ENCODE assay signal across 8 cellular contexts in the genomic region with DNA sequence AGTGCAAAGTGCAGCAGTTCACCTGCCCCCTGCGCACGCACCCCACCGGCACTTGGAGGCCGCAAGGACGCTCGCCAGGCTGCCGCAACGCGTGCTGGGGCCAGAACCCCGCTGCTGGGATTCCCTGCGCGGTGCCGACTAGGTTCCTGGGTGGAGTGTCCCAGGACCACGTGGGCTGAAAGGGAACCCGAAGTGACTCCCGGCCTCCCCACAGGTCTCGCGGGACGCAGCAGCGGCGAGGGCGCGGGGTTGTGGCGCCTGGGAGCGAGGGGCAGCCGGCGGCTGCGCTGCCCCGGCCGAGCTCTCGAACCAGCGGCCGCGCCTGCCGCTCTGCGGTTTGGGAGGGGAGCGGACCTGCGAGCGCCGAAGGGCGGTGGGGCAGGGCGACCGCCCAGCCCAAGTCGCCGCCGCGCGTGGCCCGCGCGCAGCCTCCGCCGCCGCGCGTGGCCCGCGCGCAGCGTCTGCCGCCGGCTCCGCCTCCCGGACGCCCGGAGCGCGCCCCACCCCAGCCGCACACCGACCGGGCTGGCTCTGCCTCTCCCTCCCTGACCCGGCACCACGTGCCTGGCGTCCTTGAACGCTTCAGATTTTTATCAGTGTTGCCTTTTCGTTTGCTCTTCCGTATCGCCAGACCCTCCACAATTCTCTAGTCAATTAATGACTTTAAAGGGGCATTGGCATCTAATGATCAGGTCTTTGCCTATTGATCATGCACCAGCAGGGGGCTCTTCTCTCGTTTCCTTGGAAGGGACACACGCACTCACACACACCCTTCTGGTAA. TPM values are rescaled to one million over a fixed set of nuclear protein-coding genes. Genes with fewer than 3 reads are reported as not detected.
DNase-seq lines count a peak whose midpoint lies in the region; ATAC-seq, FAIRE-seq and TF ChIP-seq lines count a peak whose summit lies in the region.

A gene (minus strand): TSS at position 475 of the 781 bp plus-strand sequence. CDS start 2,230 bp downstream, outside the sequence.

- H3K9ac ChIP-seq in mammary epithelial cell (ENCODE audit: insufficient read depth, low read length) (peak within 1 kb of the TSS; percentile 9), kidney (ENCODE audit: low read length in 2 of 2) (peak within 1 kb of the TSS; percentile 29 to 48)

- TF ChIP-seq CTCF in WERI-Rb-1 (IDR thresholded peaks at IDR 0.05; ENCODE audit: low read depth, low read length): peak; percentile 70
- TF ChIP-seq CTCF in mammary epithelial cell (conservative IDR thresholded peaks at IDR 0.05 in 1 of 2, IDR thresholded peaks at IDR 0.05 in 1 of 2; ENCODE audit: extremely low read depth in 1 of 2, insufficient read depth in 1 of 2, low read depth in 1 of 2, low read length in 2 of 2): peak; percentile 29 to 59
- TF ChIP-seq CTCF in kidney (IDR thresholded peaks at IDR 0.05; ENCODE audit: borderline replicate concordance, extremely low read depth, insufficient read depth): peak; percentile 12

- in situ Hi-C loops in mammary epithelial cell (cut with MboI; ENCODE audit: low sequenced_read_pairs in 2 of 2): loop anchor here in 1 of 2 donors (25.0 kb wide), 1 partner anchor 139 kb away; no protein-coding TSS in a partner anchor

- H3K27ac ChIP-seq in WERI-Rb-1: peak within 1 kb of the TSS; percentile 66
- no peak within 1 kb of the TSS for H3K27ac ChIP-seq in mammary epithelial cell (ENCODE audit: insufficient read depth, low read depth, low read length)
- H3K27ac ChIP-seq in kidney (ENCODE audit: low read depth in 2 of 2, low read length in 2 of 2): peak within 1 kb of the TSS; percentile 58 to 59

- H3K4me2 ChIP-seq in mammary epithelial cell (ENCODE audit: insufficient read depth, low read depth, low read length): peak within 1 kb of the TSS; percentile 99

- intact Hi-C loops in Right ventricle myocardium inferior (cut with DNase I) (no loop called here), cardiac septum (cut with DNase I) (loop anchor here (10.0 kb wide), 1 partner anchor 146 kb away; no protein-coding TSS in a partner anchor), mammary epithelial cell (cut with micrococcal nuclease) (loop anchor here (1.0 kb wide), 1 partner anchor 89 kb away; no protein-coding TSS in a partner anchor), kidney (cut with DNase I) (no loop called here)

- no peaks in the 10 kb centered on the region for H3K27me3 ChIP-seq in WERI-Rb-1 (ENCODE audit: insufficient read depth, low read depth, severe bottlenecking)
- peaks cover 7% of the 10 kb centered on the region for H3K27me3 ChIP-seq in mammary epithelial cell (ENCODE audit: insufficient read depth, low read length)

- DNase-seq in Right ventricle myocardium inferior (ENCODE audit: missing footprints): peak; percentile 82
- no peak for DNase-seq in cardiac septum (ENCODE audit: low spot score)
- DNase-seq in NCI-H1930 (lab: John Stamatoyannopoulos, UW): peak; percentile 56 to 58
- DNase-seq in WERI-Rb-1: peak; percentile 65
- peak; percentile 26 for DNase-seq in mammary epithelial cell
- peak; percentile 88 for DNase-seq in kidney
- peak; percentile 7 to 41 for DNase-seq in stimulated activated CD4-positive, alpha-beta T cell treated with anti-CD3 and anti-CD28 coated beads, Interleukin-1b, Interleukin-23, amount 100 ng/mL, for 1 hour (ENCODE audit: low read depth in 2 of 2)

- H3K4me3 ChIP-seq in WERI-Rb-1 (ENCODE audit: low read depth, low read length) (peak within 1 kb of the TSS; percentile 69), mammary epithelial cell (replicated peaks in 1 of 3; ENCODE audit: insufficient read depth in 1 of 3, low read depth in 2 of 3, low read length in 3 of 3) (peak within 1 kb of the TSS; percentile 55 to 67 (median 65)), kidney (ENCODE audit: low read length in 2 of 2) (peak within 1 kb of the TSS; percentile 80 to 89)

- CTCF ChIA-PET in mammary epithelial cell (lab: Charles Lee; ENCODE audit: low non-redundant PET): no interaction called here

- peak within 1 kb of the TSS; percentile 95 for H2AFZ ChIP-seq in mammary epithelial cell (ENCODE audit: low read depth, low read length)

- no peak for FAIRE-seq in kidney (lab: Jason Lieb, UNC)

- H3K9me3 ChIP-seq in WERI-Rb-1 (ENCODE audit: severe bottlenecking) (no peaks in the 10 kb centered on the region), mammary epithelial cell (replicated peaks; ENCODE audit: insufficient read depth, low read length) (no peaks in the 10 kb centered on the region), kidney (ENCODE audit: control insufficient read depth in 1 of 2, low read length in 2 of 2) (no peaks in the 10 kb centered on the region)

- no peaks in the 10 kb centered on the region for H4K20me1 ChIP-seq in mammary epithelial cell (ENCODE audit: insufficient read depth, low read length)

- peaks cover 3% of the 10 kb centered on the region for H3K4me1 ChIP-seq in mammary epithelial cell (ENCODE audit: insufficient read depth, low read length)
- H3K4me1 ChIP-seq in kidney (ENCODE audit: control insufficient read depth in 1 of 2, insufficient read depth in 1 of 2, low read depth in 1 of 2, low read length in 2 of 2): peaks cover 0 to 5% of the 10 kb centered on the region in 2 donors

- H3K79me2 ChIP-seq in mammary epithelial cell (ENCODE audit: insufficient read depth, low read length): no peaks in the 10 kb centered on the region

- BruUV-seq in mammary epithelial cell (replicated peaks; lab: Mats Ljungman, UMichigan): no TSS peak

- H3K36me3 ChIP-seq in WERI-Rb-1 (no peaks in the 10 kb centered on the region), mammary epithelial cell (ENCODE audit: insufficient read depth, low read length) (no peaks in the 10 kb centered on the region), kidney (ENCODE audit: control insufficient read depth in 1 of 2, insufficient read depth in 2 of 2, low read length in 2 of 2) (no peaks in the 10 kb centered on the region)

- ATAC-seq in Right ventricle myocardium inferior: peak; percentile 91
- ATAC-seq in HG02884 (IDR thresholded peaks at IDR 0.05; ENCODE audit: unreplicated experiment): peak; percentile 96

- 4% methylated on average over 13 of the region's 80 CpGs for WGBS in mammary epithelial cell (ENCODE audit: low coverage, missing lambda C conversion rate)

- dilution Hi-C loops in mammary epithelial cell (cut with HindIII; ENCODE audit: low sequenced_read_pairs): no loop called here

RNA-seq across cellular contexts. Expression of the gene that starts here (rescaled TPM):
- total RNA-seq in Right ventricle myocardium inferior: 3.0 TPM
- total RNA-seq in cardiac septum: 2.3 TPM
- 1 to 10 TPM in 1 of 2 donors, under 1 TPM in 1; 0.14 to 1.0 TPM for total RNA-seq in mammary epithelial cell
- 0.29 TPM for polyA plus RNA-seq in mammary epithelial cell
- polyA minus RNA-seq in mammary epithelial cell: not detected
- total RNA-seq in kidney: 3.4 TPM
- polyA plus RNA-seq in kidney (ENCODE audit: insufficient read depth, low read depth, low replicate concordance): 4.1 TPM

Comparison
In these comparisons a context has a peak if more than half of its experiments do, and no peak if none do; other contexts are left out.
1. intact Hi-C loops: an anchor here in cardiac septum (10.0 kb wide) and mammary epithelial cell (1.0 kb wide); none called in Right ventricle myocardium inferior and kidney.
2. CTCF ChIP-seq: peak in every context shown above with its lines; median percentile 70 in WERI-Rb-1; 44 in mammary epithelial cell; 12 in kidney.